Comparison of ENCODE assay signal across 8 cellular contexts in the genomic region with DNA sequence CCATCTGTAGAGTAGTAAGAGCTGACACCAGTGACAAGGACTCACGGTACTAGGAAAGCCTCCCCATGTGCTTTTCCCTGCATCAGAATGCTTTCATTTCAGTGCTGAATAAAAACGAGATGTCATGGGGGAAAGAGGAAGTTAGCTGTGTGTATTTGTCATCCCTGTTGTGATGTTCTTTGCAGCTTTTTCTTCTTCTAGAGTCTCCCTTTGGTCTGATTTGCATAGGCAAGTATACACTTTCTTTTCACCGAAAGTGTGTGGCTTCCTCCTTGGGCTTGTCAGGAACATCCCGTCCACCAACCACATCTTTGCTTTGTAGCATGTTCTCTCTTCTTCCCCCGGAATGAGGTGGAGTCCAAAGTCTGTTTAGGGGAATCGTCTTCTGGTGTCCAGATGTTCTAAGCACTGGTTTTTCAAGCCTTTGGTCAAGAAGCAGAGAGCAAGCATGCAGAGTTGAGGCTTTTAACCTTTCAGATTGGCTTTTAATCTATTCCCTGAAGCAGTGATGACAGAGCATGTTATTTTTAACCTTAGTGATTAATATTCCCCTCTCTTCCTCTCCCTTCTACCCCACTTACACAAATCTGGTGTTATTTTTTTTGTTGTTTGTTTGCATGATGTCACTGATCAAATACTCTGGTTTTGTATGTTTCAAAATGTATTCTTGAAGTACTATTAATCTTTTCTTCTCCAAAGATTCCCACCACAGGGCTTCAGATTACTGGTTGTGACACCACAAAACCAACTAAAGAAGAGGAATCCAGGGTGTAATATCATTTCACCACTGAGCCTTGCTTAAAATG.
DNase-seq lines count a peak whose midpoint lies in the region; ATAC-seq and TF ChIP-seq lines count a peak whose summit lies in the region.

No MANE protein-coding gene starts in this region.

- H3K36me3 Mint-ChIP-seq in activated CD4-positive, alpha-beta T cell treated with anti-CD3 and anti-CD28 coated beads, Interleukin-2, amount 10 ng/mL, durations not matched to agents 24 days and 14 days (ENCODE audit: low read depth), result no peaks in the 10 kb centered on the region

- ATAC-seq in HG02763 (IDR thresholded peaks at IDR 0.05; ENCODE audit: unreplicated experiment), result peak; percentile 96
- ATAC-seq in sciatic nerve, result peak; percentile 88

- H3K36me3 ChIP-seq in OCI-LY7 (ENCODE audit: insufficient read depth, low read length) (no peaks in the 10 kb centered on the region), WERI-Rb-1 (no peaks in the 10 kb centered on the region; the same call in 1 of the 2 replicates)
- H3K36me3 ChIP-seq in effector memory CD4-positive, alpha-beta T cell (ENCODE audit: control insufficient read depth, insufficient read depth, low read length), result no peaks in the 10 kb centered on the region

- intact Hi-C loops in activated CD4-positive, alpha-beta T cell treated with anti-CD3 and anti-CD28 coated beads, Interleukin-2, amount 10 ng/mL, durations not matched to agents 24 days and 14 days (cut with micrococcal nuclease), result loop anchor here (1.0 to 5.0 kb wide), 7 partner anchors 12 to 172 kb away; a partner anchor contains a TSS
- intact Hi-C loops in OCI-LY7 (cut with micrococcal nuclease; ENCODE audit: unreplicated experiment) (no loop called here), sciatic nerve (cut with DNase I) (no loop called here)

- no peak overlapping the region for H3K27ac ChIP-seq in OCI-LY7 (ENCODE audit: low read depth, low read length, poor library complexity, severe bottlenecking)
- no peak overlapping the region for H3K27ac ChIP-seq in effector memory CD4-positive, alpha-beta T cell (ENCODE audit: insufficient read depth, low read length, poor library complexity, severe bottlenecking)
- H3K27ac ChIP-seq in WERI-Rb-1, result no peak overlapping the region

- POLR2A ChIA-PET in OCI-LY7 (lab: Charles Lee), result interaction anchor here (0.5 to 1.7 kb wide), 3 partner anchors 11 to 673 kb away, joined by 3 to 5 read pairs (median 3); a partner anchor contains a TSS

- H4K20me1 ChIP-seq in OCI-LY7 (ENCODE audit: insufficient read depth, low read length), result no peaks in the 10 kb centered on the region

- BruUV-seq in OCI-LY7 (replicated peaks; lab: Mats Ljungman, UMichigan), result no TSS peak

- H2AFZ ChIP-seq in OCI-LY7 (ENCODE audit: low read length), result peak overlapping the region; percentile 31; the same call in 1 of the 2 replicates

- H3K27me3 Mint-ChIP-seq in activated CD4-positive, alpha-beta T cell treated with anti-CD3 and anti-CD28 coated beads, Interleukin-2, amount 10 ng/mL, durations not matched to agents 24 days and 14 days, result peaks cover 28% of the 10 kb centered on the region

- peak overlapping the region; percentile 88 for H3K27ac Mint-ChIP-seq in activated CD4-positive, alpha-beta T cell treated with anti-CD3 and anti-CD28 coated beads, Interleukin-2, amount 10 ng/mL, durations not matched to agents 24 days and 14 days

- H3K9me2 ChIP-seq in OCI-LY7 (ENCODE audit: insufficient read depth, low read length), result no peaks in the 10 kb centered on the region

- no peaks in the 10 kb centered on the region for H3K9me3 ChIP-seq in OCI-LY7 (ENCODE audit: low read length)
- no peaks in the 10 kb centered on the region for H3K9me3 ChIP-seq in effector memory CD4-positive, alpha-beta T cell (ENCODE audit: control insufficient read depth, low read length)
- H3K9me3 ChIP-seq in WERI-Rb-1 (ENCODE audit: severe bottlenecking), result no peaks in the 10 kb centered on the region

- CTCF ChIA-PET in OCI-LY7 (lab: Charles Lee; ENCODE audit: unreplicated experiment), result no interaction called here

- peak; percentile 84 for DNase-seq in activated CD4-positive, alpha-beta T cell treated with anti-CD3 and anti-CD28 coated beads, Interleukin-2, amount 10 ng/mL, durations not matched to agents 24 days and 14 days
- no peak for DNase-seq in activated CD4-positive, alpha-beta T cell treated with anti-CD3 and anti-CD28 coated beads for 1 hour
- peak; percentile 33 for DNase-seq in OCI-LY7 (ENCODE audit: low spot score)
- DNase-seq in effector memory CD4-positive, alpha-beta T cell, result no peak
- DNase-seq in sciatic nerve (ENCODE audit: low spot score), result no peak
- DNase-seq in WERI-Rb-1, result no peak
- no peak for DNase-seq in HK-2 (ENCODE audit: unreplicated experiment)

- H3K79me2 ChIP-seq in OCI-LY7 (ENCODE audit: insufficient read depth, low read depth, low read length), result no peaks in the 10 kb centered on the region

- peak overlapping the region; percentile 70 for H3K4me3 Mint-ChIP-seq in activated CD4-positive, alpha-beta T cell treated with anti-CD3 and anti-CD28 coated beads, Interleukin-2, amount 10 ng/mL, durations not matched to agents 24 days and 14 days

- peak overlapping the region; percentile 46 for H3K4me2 ChIP-seq in OCI-LY7 (ENCODE audit: low read length)

- H3K4me3 ChIP-seq in OCI-LY7 (ENCODE audit: low read depth, low read length, poor library complexity, severe bottlenecking) (peak overlapping the region; percentile 3), WERI-Rb-1 (ENCODE audit: low read depth, low read length) (no peak overlapping the region)
- peak overlapping the region; percentile 23 for H3K4me3 ChIP-seq in effector memory CD4-positive, alpha-beta T cell (ENCODE audit: insufficient read depth, low read depth, low read length, poor library complexity, severe bottlenecking)

- H3K4me1 ChIP-seq in OCI-LY7 (ENCODE audit: insufficient read depth, low read length, poor library complexity, severe bottlenecking), result peaks cover 7% of the 10 kb centered on the region
- H3K4me1 ChIP-seq in effector memory CD4-positive, alpha-beta T cell (ENCODE audit: control insufficient read depth, insufficient read depth, low read length, poor library complexity, severe bottlenecking), result peaks cover 9% of the 10 kb centered on the region

- H3K4me1 Mint-ChIP-seq in activated CD4-positive, alpha-beta T cell treated with anti-CD3 and anti-CD28 coated beads, Interleukin-2, amount 10 ng/mL, durations not matched to agents 24 days and 14 days, result peaks cover 40% of the 10 kb centered on the region

- no peaks in the 10 kb centered on the region for H3K27me3 ChIP-seq in effector memory CD4-positive, alpha-beta T cell (replicated peaks; ENCODE audit: control insufficient read depth, insufficient read depth, low read length, poor library complexity, severe bottlenecking)
- no peaks in the 10 kb centered on the region for H3K27me3 ChIP-seq in WERI-Rb-1 (ENCODE audit: insufficient read depth, low read depth, severe bottlenecking)

- TF ChIP-seq CTCF in OCI-LY7 (conservative IDR thresholded peaks at IDR 0.05; ENCODE audit: low read length) (no peak), WERI-Rb-1 (IDR thresholded peaks at IDR 0.05; ENCODE audit: low read depth, low read length) (no peak)

- H3K9me3 Mint-ChIP-seq in activated CD4-positive, alpha-beta T cell treated with anti-CD3 and anti-CD28 coated beads, Interleukin-2, amount 10 ng/mL, durations not matched to agents 24 days and 14 days, result no peaks in the 10 kb centered on the region

Comparison
In these comparisons a context has a peak if more than half of its experiments do, and no peak if none do; other contexts are left out.
1. DNase-seq: peak in activated CD4-positive, alpha-beta T cell treated with anti-CD3 and anti-CD28 coated beads, Interleukin-2, amount 10 ng/mL, durations not matched to agents 24 days and 14 days (single experiment) and OCI-LY7 (single experiment); none in activated CD4-positive, alpha-beta T cell treated with anti-CD3 and anti-CD28 coated beads for 1 hour (single experiment), effector memory CD4-positive, alpha-beta T cell (0 of 3), sciatic nerve (single experiment), WERI-Rb-1 (single experiment) and HK-2 (single experiment).